ENCODE assay signal across 9 cellular contexts in the genomic region with DNA sequence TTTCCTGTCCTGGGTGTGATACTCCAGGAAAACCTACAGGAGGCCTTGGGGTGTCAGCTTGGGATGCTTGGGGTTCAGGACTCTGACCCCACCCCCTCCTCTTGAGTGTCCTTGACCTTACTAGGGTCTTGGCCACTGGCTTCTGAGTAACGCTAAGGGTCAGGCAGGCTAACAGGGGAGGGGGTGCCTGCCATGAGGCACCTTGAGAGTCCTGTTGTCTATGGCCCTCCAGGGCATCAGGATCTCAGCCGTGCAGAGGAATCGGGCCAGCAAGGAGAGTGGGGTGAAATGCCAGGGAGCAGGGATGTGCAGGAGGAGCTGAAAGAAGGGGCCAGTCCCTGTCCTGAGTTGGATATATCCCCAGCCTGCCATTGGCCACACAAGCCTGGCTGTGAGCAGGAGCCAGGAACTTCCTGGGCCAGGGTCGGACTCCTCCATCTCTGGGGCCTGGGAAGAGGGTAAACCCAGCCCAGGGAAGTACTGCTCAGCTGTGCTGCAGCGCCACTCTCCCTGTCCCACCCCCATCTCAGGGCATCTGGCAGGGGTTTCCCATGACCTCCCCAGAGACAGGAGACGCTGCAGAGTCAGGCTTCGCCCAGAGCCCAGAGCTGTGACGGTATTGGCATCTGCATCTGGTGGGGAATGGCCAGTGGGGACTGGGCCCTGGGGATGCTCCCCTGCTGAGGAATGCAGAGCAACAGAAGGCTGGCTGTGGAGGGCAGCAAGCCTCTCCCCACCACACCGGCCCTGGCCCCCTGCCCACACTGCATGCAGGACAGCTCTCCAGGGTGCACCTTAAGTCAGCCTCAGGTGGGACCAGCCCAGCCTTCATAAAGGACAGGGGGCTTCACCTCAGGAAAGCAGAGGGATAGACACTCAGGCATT. TPM values are rescaled to one million over a fixed set of nuclear protein-coding genes. Genes with fewer than 3 reads are reported as not detected.
DNase-seq lines count a peak whose midpoint lies in the region; ATAC-seq, FAIRE-seq and TF ChIP-seq lines count a peak whose summit lies in the region.
"Had no signal": no experiment of that assay in that cellular context is flagged by ENCODE, and none has a peak within 500 bp of the region (broad histone marks: within the 10 kb centered on the region; RNA-seq: fewer than 3 reads in every experiment).

No MANE protein-coding gene starts in this region.

- H3K27ac Mint-ChIP-seq in CD4-positive, alpha-beta T cell: peak overlapping the region; percentile 90

- TF ChIP-seq POLR2A in GM12892 (IDR thresholded peaks at IDR 0.05; ENCODE audit: low read depth, low read length) (no peak), lower leg skin (IDR thresholded peaks at IDR 0.05) (no peak)

- peaks cover 99% of the 10 kb centered on the region for H3K79me2 ChIP-seq in OCI-LY3 (ENCODE audit: low read length)

- no peaks in the 10 kb centered on the region for H3K9me3 Mint-ChIP-seq in CD4-positive, alpha-beta T cell

- no peak for FAIRE-seq in GM12892 (lab: Jason Lieb, UNC)

- no peaks in the 10 kb centered on the region for H3K27me3 Mint-ChIP-seq in CD4-positive, alpha-beta T cell

- peaks cover 64% of the 10 kb centered on the region for H4K20me1 ChIP-seq in OCI-LY3 (ENCODE audit: insufficient read depth, low read length)

- H3K9ac ChIP-seq in OCI-LY3 (ENCODE audit: low read length): peak overlapping the region; percentile 53

- H3K36me3 ChIP-seq in OCI-LY3 (replicated peaks; ENCODE audit: low read depth, low read length) (peaks cover 26% of the 10 kb centered on the region), lower lobe of right lung (no peaks in the 10 kb centered on the region)

- no peak overlapping the region for H3K27ac ChIP-seq in CD4-positive, alpha-beta T cell (ENCODE audit: low read depth, low read length)
- H3K27ac ChIP-seq in OCI-LY3 (ENCODE audit: low read length) (peak overlapping the region; percentile 26), lower lobe of right lung (no peak overlapping the region)
- H3K27ac ChIP-seq: body of pancreas had no signal

- peaks cover 94% of the 10 kb centered on the region for H3K4me1 Mint-ChIP-seq in CD4-positive, alpha-beta T cell (ENCODE audit: low read depth)

- peak overlapping the region; percentile 58 for H3K4me3 Mint-ChIP-seq in CD4-positive, alpha-beta T cell

- POLR2A ChIA-PET in CD4-positive, alpha-beta T cell (lab: Charles Lee): no interaction called here

- peak overlapping the region; percentile 99 for H3K4me2 ChIP-seq in OCI-LY3 (ENCODE audit: low read length)

- H2AFZ ChIP-seq in OCI-LY3 (ENCODE audit: low read depth, low read length): no peak overlapping the region

- no peak for TF ChIP-seq CTCF in CD4-positive, alpha-beta T cell (IDR thresholded peaks at IDR 0.05)
- TF ChIP-seq CTCF in GM20000 (IDR thresholded peaks at IDR 0.05; ENCODE audit: extremely low read depth, missing control alignments): no peak
- TF ChIP-seq CTCF in OCI-LY3 (IDR thresholded peaks at IDR 0.05; ENCODE audit: low read depth, low read length): peak; percentile 25; the same call in 1 of the 2 replicates
- TF ChIP-seq CTCF in lower lobe of right lung (IDR thresholded peaks at IDR 0.05): no peak
- TF ChIP-seq CTCF in lower leg skin (IDR thresholded peaks at IDR 0.05): no peak

- DNase-seq in CD4-positive, alpha-beta T cell: no peak
- peak; percentile 62 for DNase-seq in GM20000 (ENCODE audit: low spot score)
- DNase-seq in lower lobe of right lung: peak; percentile 20
- DNase-seq in GM12892 (ENCODE audit: insufficient read length): no peak
- DNase-seq in AG08396 (ENCODE audit: low spot score): no peak
- no peak for DNase-seq in lower leg skin (ENCODE audit: low spot score in 2 of 2)
- DNase-seq in cerebellar nuclear complex (lab: John Stamatoyannopoulos, UW): no peak
- DNase-seq: body of pancreas had no signal

- H3K4me1 ChIP-seq in OCI-LY3 (ENCODE audit: low read length) (peaks cover 91% of the 10 kb centered on the region), lower lobe of right lung (peaks cover 79% of the 10 kb centered on the region)

- intact Hi-C loops in CD4-positive, alpha-beta T cell (cut with DNase I, micrococcal nuclease): no loop called here
- intact Hi-C loops in lower lobe of right lung (cut with DNase I): no loop called here
- intact Hi-C loops in lower leg skin (cut with DNase I; ENCODE audit: low total_unique reads): no loop called here

- H3K4me3 ChIP-seq in OCI-LY3 (ENCODE audit: low read length) (peak overlapping the region; percentile 49), lower lobe of right lung (no peak overlapping the region), lower leg skin (ENCODE audit: low read depth, poor library complexity, severe bottlenecking) (no peak overlapping the region)
- H3K4me3 ChIP-seq: body of pancreas had no signal

- no peaks in the 10 kb centered on the region for H3K27me3 ChIP-seq in CD4-positive, alpha-beta T cell (ENCODE audit: control insufficient read depth, insufficient read depth, low read length)
- no peaks in the 10 kb centered on the region for H3K27me3 ChIP-seq in OCI-LY3 (ENCODE audit: low read depth, low read length)
- H3K27me3 ChIP-seq in lower lobe of right lung (ENCODE audit: low read depth): peaks cover 11% of the 10 kb centered on the region
- H3K27me3 ChIP-seq: body of pancreas had no signal

- CTCF ChIA-PET in CD4-positive, alpha-beta T cell (lab: Charles Lee): interaction anchor here (2.2 kb wide), 1 partner anchor 37 kb away, joined by 8 read pairs; no protein-coding TSS in a partner anchor

- no peaks in the 10 kb centered on the region for H3K9me3 ChIP-seq in CD4-positive, alpha-beta T cell (ENCODE audit: control insufficient read depth, low read length)
- H3K9me3 ChIP-seq in OCI-LY3 (ENCODE audit: insufficient read depth, low read length): no peaks in the 10 kb centered on the region
- no peaks in the 10 kb centered on the region for H3K9me3 ChIP-seq in lower lobe of right lung
- H3K9me3 ChIP-seq: body of pancreas had no signal

- ATAC-seq in CD4-positive, alpha-beta T cell (ENCODE audit: poor library complexity): no peak
- no peak for ATAC-seq in lower lobe of right lung
- ATAC-seq: body of pancreas had no signal

- H3K36me3 Mint-ChIP-seq in CD4-positive, alpha-beta T cell (ENCODE audit: low read depth): peaks cover 15% of the 10 kb centered on the region

- WGBS in lower leg skin, 2 donors: 72 to 74% methylated on average over 7 to 8 of the region's 9 CpGs

RNA-seq across cellular contexts. Expression of gene KIF21B, which starts 6.3 kb away (rescaled TPM):
- 10 to 100 TPM; 64.5 to 65.4 TPM for total RNA-seq in CD4-positive, alpha-beta T cell
- total RNA-seq in lower lobe of right lung (4.7 TPM), lower leg skin (1 to 10 TPM in 2 of 4 donors, under 1 TPM in 2; 0.38 to 1.6 (median 1.0) TPM)
- 7.1 TPM for polyA plus RNA-seq in GM12892 (2012; ENCODE audit: missing spikeins)

Comparison
In these comparisons a context has a peak if more than half of its experiments do, and no peak if none do; other contexts are left out.
1. DNase-seq: peak in GM20000 (single experiment) and lower lobe of right lung (single experiment); none in CD4-positive, alpha-beta T cell (0 of 10), GM12892 (single experiment), AG08396 (single experiment), lower leg skin (0 of 2) and cerebellar nuclear complex (0 of 2).
2. RNA of gene KIF21B, which starts 6.3 kb away (total RNA-seq): 64.5 to 65.4 TPM in CD4-positive, alpha-beta T cell; 4.7 TPM in lower lobe of right lung (single experiment) and 0.38 to 1.6 TPM in lower leg skin; every median in the first group is over 10 times any median in the second.